1 cellular context compared by ENCODE assay signal in the genomic region with DNA sequence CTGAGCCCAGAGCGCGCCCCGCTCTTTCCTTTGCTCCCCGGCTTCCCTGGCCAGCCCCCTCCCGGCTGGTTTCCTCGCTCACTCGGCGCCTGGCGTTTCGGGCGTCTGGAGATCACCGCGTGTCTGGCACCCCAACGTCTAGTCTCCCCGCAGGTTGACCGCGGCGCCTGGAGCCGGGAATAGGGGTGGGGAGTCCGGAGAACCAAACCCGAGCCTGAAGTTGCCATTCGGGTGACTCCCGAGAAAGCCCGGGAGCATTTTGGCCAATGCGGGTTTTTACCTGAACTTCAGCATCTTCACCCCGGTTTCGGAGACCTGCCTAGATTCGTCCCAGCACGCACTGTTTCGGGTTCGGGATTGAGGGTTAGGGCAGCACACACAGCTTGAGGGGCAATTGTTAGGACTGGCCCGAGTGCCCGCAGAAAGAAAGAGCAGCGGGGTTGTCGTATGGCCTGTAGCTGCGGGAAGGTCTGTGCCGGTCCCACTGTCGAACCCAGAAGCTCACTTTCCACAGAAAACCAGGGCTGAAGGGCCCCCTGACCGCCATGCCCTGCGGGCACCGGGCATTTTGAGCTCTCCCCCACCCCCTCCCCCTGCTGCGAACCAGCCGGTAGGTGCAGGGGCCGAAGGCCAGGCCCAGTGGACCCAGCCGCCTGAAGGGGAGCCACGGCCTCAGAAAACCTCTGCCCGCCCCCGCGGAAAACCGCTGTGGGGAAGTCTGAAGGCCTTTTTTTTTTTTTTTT.
TF ChIP-seq lines count a peak whose summit lies in the region.

No MANE protein-coding gene starts in this region.

TF ChIP-seq in liver, 16 proteins besides CTCF, POLR2A, EP300 and RAD21 (continued from another document):
- TF ChIP-seq, protein P1, sequence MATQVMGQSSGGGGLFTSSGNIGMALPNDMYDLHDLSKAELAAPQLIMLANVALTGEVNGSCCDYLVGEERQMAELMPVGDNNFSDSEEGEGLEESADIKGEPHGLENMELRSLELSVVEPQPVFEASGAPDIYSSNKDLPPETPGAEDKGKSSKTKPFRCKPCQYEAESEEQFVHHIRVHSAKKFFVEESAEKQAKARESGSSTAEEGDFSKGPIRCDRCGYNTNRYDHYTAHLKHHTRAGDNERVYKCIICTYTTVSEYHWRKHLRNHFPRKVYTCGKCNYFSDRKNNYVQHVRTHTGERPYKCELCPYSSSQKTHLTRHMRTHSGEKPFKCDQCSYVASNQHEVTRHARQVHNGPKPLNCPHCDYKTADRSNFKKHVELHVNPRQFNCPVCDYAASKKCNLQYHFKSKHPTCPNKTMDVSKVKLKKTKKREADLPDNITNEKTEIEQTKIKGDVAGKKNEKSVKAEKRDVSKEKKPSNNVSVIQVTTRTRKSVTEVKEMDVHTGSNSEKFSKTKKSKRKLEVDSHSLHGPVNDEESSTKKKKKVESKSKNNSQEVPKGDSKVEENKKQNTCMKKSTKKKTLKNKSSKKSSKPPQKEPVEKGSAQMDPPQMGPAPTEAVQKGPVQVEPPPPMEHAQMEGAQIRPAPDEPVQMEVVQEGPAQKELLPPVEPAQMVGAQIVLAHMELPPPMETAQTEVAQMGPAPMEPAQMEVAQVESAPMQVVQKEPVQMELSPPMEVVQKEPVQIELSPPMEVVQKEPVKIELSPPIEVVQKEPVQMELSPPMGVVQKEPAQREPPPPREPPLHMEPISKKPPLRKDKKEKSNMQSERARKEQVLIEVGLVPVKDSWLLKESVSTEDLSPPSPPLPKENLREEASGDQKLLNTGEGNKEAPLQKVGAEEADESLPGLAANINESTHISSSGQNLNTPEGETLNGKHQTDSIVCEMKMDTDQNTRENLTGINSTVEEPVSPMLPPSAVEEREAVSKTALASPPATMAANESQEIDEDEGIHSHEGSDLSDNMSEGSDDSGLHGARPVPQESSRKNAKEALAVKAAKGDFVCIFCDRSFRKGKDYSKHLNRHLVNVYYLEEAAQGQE (IDR thresholded peaks at IDR 0.05), result peak; percentile 19
- TF ChIP-seq GABPA (IDR thresholded peaks at IDR 0.05 in 1 of 2, conservative IDR thresholded peaks at IDR 0.05 in 1 of 2), result no peak
